Comparison of ENCODE assay signal across 1 cellular context in genomic region chr20:63979221-63979548, GRCh38.
TF ChIP-seq lines count a peak whose summit lies in the region.

No MANE protein-coding gene starts in this region.

TF ChIP-seq in K562, 482 proteins besides CTCF, POLR2A, EP300 and RAD21:
- TF ChIP-seq ZNF589 (CRISPR knock-in tag; IDR thresholded peaks at IDR 0.05; ENCODE audit: low read depth) (no peak), NR2C2 (CRISPR knock-in tag; IDR thresholded peaks at IDR 0.05) (no peak), NR2C2 (tag; IDR thresholded peaks at IDR 0.05) (0 out of 2 replicates have a peak, but pooled peaks have one; percentile 14), NBN (IDR thresholded peaks at IDR 0.05; ENCODE audit: low read depth) (no peak), PHF8 (IDR thresholded peaks at IDR 0.05; ENCODE audit: borderline replicate concordance, low read length) (peak; percentile 37; the same call in 1 of the 2 replicates), RBFOX2 (IDR thresholded peaks at IDR 0.05; ENCODE audit: low read depth, low read length) (peak; percentile 0; the same call in 1 of the 2 replicates), PML (IDR thresholded peaks at IDR 0.05; ENCODE audit: low read length) (no peak), DIDO1 (tag; IDR thresholded peaks at IDR 0.05; ENCODE audit: low read depth) (no peak)
